1 cellular context compared by ENCODE assay signal in the genomic region with DNA sequence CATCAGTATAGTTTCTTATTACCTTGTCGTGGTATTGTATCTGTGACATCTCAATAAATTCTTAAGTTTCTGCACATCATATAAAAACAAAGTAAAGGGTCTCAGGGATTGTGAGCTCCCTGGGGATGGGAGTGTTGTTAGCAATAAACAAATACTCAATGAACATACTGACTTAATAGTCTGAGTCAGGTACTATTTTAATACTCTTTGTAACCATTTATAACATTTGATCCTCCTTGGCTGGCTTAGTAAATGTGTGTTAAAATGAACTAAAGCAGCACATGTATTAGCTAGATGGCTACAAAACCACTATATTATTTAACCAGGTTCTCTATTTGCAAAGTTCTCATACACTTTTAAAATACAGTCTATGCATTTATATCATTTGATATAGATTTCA.
TF ChIP-seq lines count a peak whose summit lies in the region.

No MANE protein-coding gene starts in this region.

TF ChIP-seq in K562, 482 proteins besides CTCF, POLR2A, EP300 and RAD21 (continued from another document):
- TF ChIP-seq, protein P1, sequence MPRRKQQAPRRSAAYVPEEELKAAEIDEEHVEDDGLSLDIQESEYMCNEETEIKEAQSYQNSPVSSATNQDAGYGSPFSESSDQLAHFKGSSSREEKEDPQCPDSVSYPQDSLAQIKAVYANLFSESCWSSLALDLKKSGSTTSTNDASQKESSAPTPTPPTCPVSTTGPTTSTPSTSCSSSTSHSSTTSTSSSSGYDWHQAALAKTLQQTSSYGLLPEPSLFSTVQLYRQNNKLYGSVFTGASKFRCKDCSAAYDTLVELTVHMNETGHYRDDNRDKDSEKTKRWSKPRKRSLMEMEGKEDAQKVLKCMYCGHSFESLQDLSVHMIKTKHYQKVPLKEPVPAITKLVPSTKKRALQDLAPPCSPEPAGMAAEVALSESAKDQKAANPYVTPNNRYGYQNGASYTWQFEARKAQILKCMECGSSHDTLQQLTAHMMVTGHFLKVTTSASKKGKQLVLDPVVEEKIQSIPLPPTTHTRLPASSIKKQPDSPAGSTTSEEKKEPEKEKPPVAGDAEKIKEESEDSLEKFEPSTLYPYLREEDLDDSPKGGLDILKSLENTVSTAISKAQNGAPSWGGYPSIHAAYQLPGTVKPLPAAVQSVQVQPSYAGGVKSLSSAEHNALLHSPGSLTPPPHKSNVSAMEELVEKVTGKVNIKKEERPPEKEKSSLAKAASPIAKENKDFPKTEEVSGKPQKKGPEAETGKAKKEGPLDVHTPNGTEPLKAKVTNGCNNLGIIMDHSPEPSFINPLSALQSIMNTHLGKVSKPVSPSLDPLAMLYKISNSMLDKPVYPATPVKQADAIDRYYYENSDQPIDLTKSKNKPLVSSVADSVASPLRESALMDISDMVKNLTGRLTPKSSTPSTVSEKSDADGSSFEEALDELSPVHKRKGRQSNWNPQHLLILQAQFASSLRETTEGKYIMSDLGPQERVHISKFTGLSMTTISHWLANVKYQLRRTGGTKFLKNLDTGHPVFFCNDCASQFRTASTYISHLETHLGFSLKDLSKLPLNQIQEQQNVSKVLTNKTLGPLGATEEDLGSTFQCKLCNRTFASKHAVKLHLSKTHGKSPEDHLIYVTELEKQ (CRISPR knock-in tag; IDR thresholded peaks at IDR 0.05): no peak
- TF ChIP-seq, protein P2, sequence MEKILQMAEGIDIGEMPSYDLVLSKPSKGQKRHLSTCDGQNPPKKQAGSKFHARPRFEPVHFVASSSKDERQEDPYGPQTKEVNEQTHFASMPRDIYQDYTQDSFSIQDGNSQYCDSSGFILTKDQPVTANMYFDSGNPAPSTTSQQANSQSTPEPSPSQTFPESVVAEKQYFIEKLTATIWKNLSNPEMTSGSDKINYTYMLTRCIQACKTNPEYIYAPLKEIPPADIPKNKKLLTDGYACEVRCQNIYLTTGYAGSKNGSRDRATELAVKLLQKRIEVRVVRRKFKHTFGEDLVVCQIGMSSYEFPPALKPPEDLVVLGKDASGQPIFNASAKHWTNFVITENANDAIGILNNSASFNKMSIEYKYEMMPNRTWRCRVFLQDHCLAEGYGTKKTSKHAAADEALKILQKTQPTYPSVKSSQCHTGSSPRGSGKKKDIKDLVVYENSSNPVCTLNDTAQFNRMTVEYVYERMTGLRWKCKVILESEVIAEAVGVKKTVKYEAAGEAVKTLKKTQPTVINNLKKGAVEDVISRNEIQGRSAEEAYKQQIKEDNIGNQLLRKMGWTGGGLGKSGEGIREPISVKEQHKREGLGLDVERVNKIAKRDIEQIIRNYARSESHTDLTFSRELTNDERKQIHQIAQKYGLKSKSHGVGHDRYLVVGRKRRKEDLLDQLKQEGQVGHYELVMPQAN (IDR thresholded peaks at IDR 0.05; ENCODE audit: borderline replicate concordance): no peak
- TF ChIP-seq MYNN (IDR thresholded peaks at IDR 0.05): no peak
- TF ChIP-seq MYNN (CRISPR knock-in tag; IDR thresholded peaks at IDR 0.05): no peak
- no peak for TF ChIP-seq ATF1 (CRISPR knock-in tag; IDR thresholded peaks at IDR 0.05)
- TF ChIP-seq ATF1 (tag; IDR thresholded peaks at IDR 0.05): no peak
- TF ChIP-seq, protein P3, sequence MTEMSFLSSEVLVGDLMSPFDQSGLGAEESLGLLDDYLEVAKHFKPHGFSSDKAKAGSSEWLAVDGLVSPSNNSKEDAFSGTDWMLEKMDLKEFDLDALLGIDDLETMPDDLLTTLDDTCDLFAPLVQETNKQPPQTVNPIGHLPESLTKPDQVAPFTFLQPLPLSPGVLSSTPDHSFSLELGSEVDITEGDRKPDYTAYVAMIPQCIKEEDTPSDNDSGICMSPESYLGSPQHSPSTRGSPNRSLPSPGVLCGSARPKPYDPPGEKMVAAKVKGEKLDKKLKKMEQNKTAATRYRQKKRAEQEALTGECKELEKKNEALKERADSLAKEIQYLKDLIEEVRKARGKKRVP (CRISPR knock-in tag; IDR thresholded peaks at IDR 0.05): no peak
- TF ChIP-seq ZNF561 (CRISPR knock-in tag; conservative IDR thresholded peaks at IDR 0.05): no peak
- no peak for TF ChIP-seq CCAR2 (IDR thresholded peaks at IDR 0.05; ENCODE audit: low read depth, low read length)
- TF ChIP-seq, protein P4, sequence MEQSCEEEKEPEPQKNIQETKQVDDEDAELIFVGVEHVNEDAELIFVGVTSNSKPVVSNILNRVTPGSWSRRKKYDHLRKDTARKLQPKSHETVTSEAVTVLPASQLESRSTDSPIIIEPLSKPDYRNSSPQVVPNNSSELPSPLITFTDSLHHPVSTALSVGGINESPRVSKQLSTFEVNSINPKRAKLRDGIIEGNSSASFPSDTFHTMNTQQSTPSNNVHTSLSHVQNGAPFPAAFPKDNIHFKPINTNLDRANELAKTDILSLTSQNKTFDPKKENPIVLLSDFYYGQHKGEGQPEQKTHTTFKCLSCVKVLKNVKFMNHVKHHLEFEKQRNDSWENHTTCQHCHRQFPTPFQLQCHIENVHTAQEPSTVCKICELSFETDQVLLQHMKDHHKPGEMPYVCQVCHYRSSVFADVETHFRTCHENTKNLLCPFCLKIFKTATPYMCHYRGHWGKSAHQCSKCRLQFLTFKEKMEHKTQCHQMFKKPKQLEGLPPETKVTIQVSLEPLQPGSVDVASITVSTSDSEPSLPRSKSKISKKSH (CRISPR knock-in tag; IDR thresholded peaks at IDR 0.05): no peak
- no peak for TF ChIP-seq MTA2 (IDR thresholded peaks at IDR 0.05; ENCODE audit: low read depth)
- TF ChIP-seq ZBTB17 (CRISPR knock-in tag; IDR thresholded peaks at IDR 0.05): no peak
- TF ChIP-seq POU5F1 (IDR thresholded peaks at IDR 0.05; ENCODE audit: borderline replicate concordance, low read depth, low read length, partially characterized antibody): no peak
- no peak for TF ChIP-seq SIRT6 (IDR thresholded peaks at IDR 0.05; ENCODE audit: low read depth, low read length)
- TF ChIP-seq, protein P5, sequence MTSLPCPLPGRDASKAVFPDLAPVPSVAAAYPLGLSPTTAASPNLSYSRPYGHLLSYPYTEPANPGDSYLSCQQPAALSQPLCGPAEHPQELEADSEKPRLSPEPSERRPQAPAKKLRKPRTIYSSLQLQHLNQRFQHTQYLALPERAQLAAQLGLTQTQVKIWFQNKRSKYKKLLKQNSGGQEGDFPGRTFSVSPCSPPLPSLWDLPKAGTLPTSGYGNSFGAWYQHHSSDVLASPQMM (CRISPR knock-in tag; IDR thresholded peaks at IDR 0.05): no peak
- no peak for TF ChIP-seq ZFP36 (IDR thresholded peaks at IDR 0.05; ENCODE audit: low read depth, low read length, partially characterized antibody)
- TF ChIP-seq ZBED1 (IDR thresholded peaks at IDR 0.05): no peak
